ENCODE assay signal across 11 cellular contexts in genomic region chr4:79241846-79242245, GRCh38.
DNase-seq lines count a peak whose midpoint lies in the region; ATAC-seq and TF ChIP-seq lines count a peak whose summit lies in the region.
"Had no signal": no experiment of that assay in that cellular context is flagged by ENCODE, and none has a peak within 500 bp of the region (broad histone marks: within the 10 kb centered on the region; RNA-seq: fewer than 3 reads in every experiment).

No MANE protein-coding gene starts in this region.

- H2AFZ ChIP-seq in GM23338, result peak overlapping the region; percentile 8; the same call in 1 of the 2 replicates

- ATAC-seq in GM23338 (peak; percentile 56), HG03439 (IDR thresholded peaks at IDR 0.05; ENCODE audit: unreplicated experiment) (no peak)
- no peak for ATAC-seq in activated naive CD8-positive, alpha-beta T cell treated with anti-CD3 and anti-CD28 coated beads, Interleukin-2, amount 50 U/mL, for 24 hours

- H3K4me1 Mint-ChIP-seq in GM23338, result no peaks in the 10 kb centered on the region
- H3K4me1 Mint-ChIP-seq in activated naive CD8-positive, alpha-beta T cell treated with anti-CD3 and anti-CD28 coated beads, Interleukin-2, amount 50 U/mL, for 24 hours, result no peaks in the 10 kb centered on the region
- H3K4me1 Mint-ChIP-seq: naive B cell had no signal

- no peaks in the 10 kb centered on the region for H3K27me3 ChIP-seq in AG04450 (ENCODE audit: control insufficient read depth, insufficient read depth, low read length)
- H3K27me3 ChIP-seq in GM23338 (ENCODE audit: insufficient read depth), result no peaks in the 10 kb centered on the region

- H3K4me1 ChIP-seq in GM23338 (ENCODE audit: insufficient read depth), result no peaks in the 10 kb centered on the region

- H3K27ac Mint-ChIP-seq in GM23338, result no peak overlapping the region
- no peak overlapping the region for H3K27ac Mint-ChIP-seq in activated naive CD8-positive, alpha-beta T cell treated with anti-CD3 and anti-CD28 coated beads, Interleukin-2, amount 50 U/mL, for 24 hours
- H3K27ac Mint-ChIP-seq: dendritic cell treated with granulocyte-macrophage colony-stimulating factor and Interleukin-4, amounts not matched to agents 40 ng/mL and 50 ng/mL, for 4 days had no signal

- H3F3A ChIP-seq in GM23338 (replicated peaks; ENCODE audit: low read depth), result no peaks in the 10 kb centered on the region

- no peaks in the 10 kb centered on the region for H3K79me2 ChIP-seq in GM23338 (replicated peaks; ENCODE audit: insufficient read depth)

- H3K4me3 Mint-ChIP-seq in GM23338, result no peak overlapping the region
- H3K4me3 Mint-ChIP-seq in activated naive CD8-positive, alpha-beta T cell treated with anti-CD3 and anti-CD28 coated beads, Interleukin-2, amount 50 U/mL, for 24 hours, result no peak overlapping the region
- H3K4me3 Mint-ChIP-seq: dendritic cell treated with granulocyte-macrophage colony-stimulating factor and Interleukin-4, amounts not matched to agents 40 ng/mL and 50 ng/mL, for 4 days; naive B cell had no signal

- no peak overlapping the region for H3K4me2 ChIP-seq in GM23338

- POLR2A ChIA-PET in AG04450 (lab: Yijun Ruan, JAX), result no interaction called here

- H3K36me3 Mint-ChIP-seq in GM23338 (ENCODE audit: low read depth), result peaks cover 19% of the 10 kb centered on the region; the same call in 2 of the 3 replicates
- no peaks in the 10 kb centered on the region for H3K36me3 Mint-ChIP-seq in activated naive CD8-positive, alpha-beta T cell treated with anti-CD3 and anti-CD28 coated beads, Interleukin-2, amount 50 U/mL, for 24 hours (ENCODE audit: low read depth)
- H3K36me3 Mint-ChIP-seq: naive B cell had no signal

- H3K9me3 Mint-ChIP-seq in GM23338, result peaks cover 23% of the 10 kb centered on the region; the same call in 2 of the 3 replicates
- H3K9me3 Mint-ChIP-seq in activated naive CD8-positive, alpha-beta T cell treated with anti-CD3 and anti-CD28 coated beads, Interleukin-2, amount 50 U/mL, for 24 hours, result no peaks in the 10 kb centered on the region

- H3K27ac ChIP-seq in AG04450 (ENCODE audit: low read depth, low read length) (no peak overlapping the region), GM23338 (ENCODE audit: low read depth) (no peak overlapping the region)

- H4K20me1 ChIP-seq in GM23338 (replicated peaks; ENCODE audit: insufficient read depth), result no peaks in the 10 kb centered on the region

- no peak for DNase-seq in AG04450 (ENCODE audit: low read depth, low spot score)
- peak; percentile 53 for DNase-seq in GM23338 (ENCODE audit: low spot score)
- peak; percentile 65 for DNase-seq in NCI-H748 (lab: John Stamatoyannopoulos, UW; ENCODE audit: unreplicated experiment)
- DNase-seq in fibroblast of mammary gland (ENCODE audit: low read depth), result peak; percentile 53
- DNase-seq in activated naive CD8-positive, alpha-beta T cell treated with anti-CD3 and anti-CD28 coated beads, Interleukin-2, amount 50 U/mL, for 24 hours, result no peak
- DNase-seq in cortex of kidney (lab: John Stamatoyannopoulos, UW), result no peak
- DNase-seq in mucosa of gallbladder (ENCODE audit: low spot score), result no peak
- DNase-seq: naive B cell, NCI-H1694 had no signal

- no peaks in the 10 kb centered on the region for H3K36me3 ChIP-seq in GM23338 (ENCODE audit: insufficient read depth)

- peaks cover 10% of the 10 kb centered on the region; the same call in 1 of the 2 replicates for H3K9me3 ChIP-seq in AG04450 (ENCODE audit: control insufficient read depth, insufficient read depth, low read length)

- H3K27me3 Mint-ChIP-seq in GM23338 (ENCODE audit: insufficient read depth, low read depth, poor library complexity), result peaks cover 6% of the 10 kb centered on the region
- H3K27me3 Mint-ChIP-seq in activated naive CD8-positive, alpha-beta T cell treated with anti-CD3 and anti-CD28 coated beads, Interleukin-2, amount 50 U/mL, for 24 hours, result peaks cover 1% of the 10 kb centered on the region

- H3K9me2 ChIP-seq in GM23338 (ENCODE audit: insufficient read depth), result no peaks in the 10 kb centered on the region

- H3K4me3 ChIP-seq in AG04450 (ENCODE audit: low read depth, low read length), result no peak overlapping the region
- H3K4me3 ChIP-seq in GM23338, result no peak overlapping the region
- no peak overlapping the region for H3K4me3 ChIP-seq in fibroblast of mammary gland (ENCODE audit: control insufficient read depth, low read depth, low read length)

- CTCF ChIA-PET in AG04450 (lab: Charles Lee), result interaction anchor here (0.8 kb wide), 1 partner anchor 974 kb away, joined by 4 read pairs; no protein-coding TSS in a partner anchor

- TF ChIP-seq CTCF in AG04450 (IDR thresholded peaks at IDR 0.05; ENCODE audit: low read depth, low read length) (peak; percentile 28), GM23338 (conservative IDR thresholded peaks at IDR 0.05; ENCODE audit: low read depth in 2 of 2) (peak; percentile 47 to 80), fibroblast of mammary gland (conservative IDR thresholded peaks at IDR 0.05; ENCODE audit: control insufficient read depth, insufficient read depth, low read depth, low read length) (peak; percentile 32)

TF ChIP-seq in GM23338, 12 proteins besides CTCF, POLR2A, EP300 and RAD21 (continues in another document):
- TF ChIP-seq JUNB (IDR thresholded peaks at IDR 0.05; ENCODE audit: unreplicated experiment), result no peak
- TF ChIP-seq CREB1 (CRISPR knock-in tag; IDR thresholded peaks at IDR 0.05; ENCODE audit: low read depth), result no peak
- TF ChIP-seq EZH2 (IDR thresholded peaks at IDR 0.05; ENCODE audit: low read depth, unreplicated experiment), result no peak
- TF ChIP-seq ZNF331 (CRISPR knock-in tag; IDR thresholded peaks at IDR 0.05; ENCODE audit: low read depth), result no peak
- TF ChIP-seq ETS1 (IDR thresholded peaks at IDR 0.05), result no peak
- TF ChIP-seq NANOG (IDR thresholded peaks at IDR 0.05; ENCODE audit: borderline replicate concordance), result no peak
- no peak for TF ChIP-seq EZH2phosphoT487 (IDR thresholded peaks at IDR 0.05; ENCODE audit: unreplicated experiment)
- TF ChIP-seq ZNF114 (CRISPR knock-in tag; IDR thresholded peaks at IDR 0.05), result no peak
- no peak for TF ChIP-seq POLR2AphosphoS5 (IDR thresholded peaks at IDR 0.05; ENCODE audit: low read depth)

Comparison
In these comparisons a context has a peak if more than half of its experiments do, and no peak if none do; other contexts are left out.
1. DNase-seq: peak in GM23338 (single experiment), NCI-H748 (single experiment) and fibroblast of mammary gland (single experiment); none in AG04450 (single experiment), activated naive CD8-positive, alpha-beta T cell treated with anti-CD3 and anti-CD28 coated beads, Interleukin-2, amount 50 U/mL, for 24 hours (single experiment), cortex of kidney (single experiment) and mucosa of gallbladder (single experiment).
2. Peak in every context shown above with its lines, with median percentiles within 50 percentile points of each other: CTCF ChIP-seq.